In the genomic region with DNA sequence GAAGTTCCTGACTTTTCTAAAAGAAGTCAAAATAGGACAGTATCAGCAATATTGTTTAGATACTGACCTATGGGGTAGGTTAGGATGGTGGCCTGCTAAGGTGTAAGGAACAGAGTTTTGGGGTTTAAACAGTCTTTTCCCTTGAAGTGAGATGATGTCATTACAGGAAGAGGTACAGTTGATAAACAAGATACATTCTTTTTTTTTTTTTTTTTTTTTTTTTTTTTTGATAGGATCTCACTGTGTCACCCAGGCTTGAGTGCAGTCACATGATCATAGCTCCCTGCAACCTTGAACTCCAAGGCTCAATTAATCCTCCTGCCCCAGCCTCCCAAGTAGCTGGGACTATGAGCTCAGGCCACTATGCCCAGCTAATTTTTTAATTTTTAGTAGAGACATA, we compare ENCODE assay signal across 17 cellular contexts. TPM values are rescaled to one million over a fixed set of nuclear protein-coding genes. Genes with fewer than 3 reads are reported as not detected.
DNase-seq lines count a peak whose midpoint lies in the region; ATAC-seq and TF ChIP-seq lines count a peak whose summit lies in the region.
"Had no signal": no experiment of that assay in that cellular context is flagged by ENCODE, and none has a peak within 500 bp of the region (broad histone marks: within the 10 kb centered on the region; RNA-seq: fewer than 3 reads in every experiment).

No MANE protein-coding gene starts in this region.

- H3K27me3 Mint-ChIP-seq in activated CD8-positive, alpha-beta T cell treated with anti-CD3 and anti-CD28 coated beads, Interleukin-2, amount 10 ng/mL, durations not matched to agents 7 days and 5 days (ENCODE audit: low read depth), result no peaks in the 10 kb centered on the region
- no peaks in the 10 kb centered on the region for H3K27me3 Mint-ChIP-seq in activated CD8-positive, alpha-beta T cell treated with anti-CD3 and anti-CD28 coated beads for 36 hours
- H3K27me3 Mint-ChIP-seq in CD4-positive, alpha-beta T cell, result no peaks in the 10 kb centered on the region
- H3K27me3 Mint-ChIP-seq in GM23338 (ENCODE audit: insufficient read depth, low read depth, poor library complexity), result no peaks in the 10 kb centered on the region
- no peaks in the 10 kb centered on the region for H3K27me3 Mint-ChIP-seq in effector memory CD8-positive, alpha-beta T cell

- H3K27ac ChIP-seq in CD4-positive, alpha-beta T cell (ENCODE audit: low read depth, low read length), result no peak overlapping the region
- 0 out of 2 replicates have a peak overlapping the region, but pooled peaks have one; percentile 27 for H3K27ac ChIP-seq in GM23338 (ENCODE audit: low read depth)
- H3K27ac ChIP-seq: C4-2B had no signal

- no peak overlapping the region for H3K4me3 ChIP-seq in GM23338

- H3K9me3 ChIP-seq in CD4-positive, alpha-beta T cell (ENCODE audit: control insufficient read depth, low read length), result no peaks in the 10 kb centered on the region

- H4K20me1 ChIP-seq in GM23338 (replicated peaks; ENCODE audit: insufficient read depth), result no peaks in the 10 kb centered on the region; the same call in 1 of the 2 replicates

- no peak for TF ChIP-seq CTCF in activated CD8-positive, alpha-beta T cell treated with anti-CD3 and anti-CD28 coated beads for 36 hours (IDR thresholded peaks at IDR 0.05)
- TF ChIP-seq CTCF in CD4-positive, alpha-beta T cell (IDR thresholded peaks at IDR 0.05), result no peak
- TF ChIP-seq CTCF in GM23338 (conservative IDR thresholded peaks at IDR 0.05; ENCODE audit: low read depth in 2 of 2), result no peak

- no peaks in the 10 kb centered on the region for H3F3A ChIP-seq in GM23338 (replicated peaks; ENCODE audit: low read depth)

- H3K27me3 ChIP-seq in CD4-positive, alpha-beta T cell (ENCODE audit: control insufficient read depth, insufficient read depth, low read length), result no peaks in the 10 kb centered on the region
- no peaks in the 10 kb centered on the region for H3K27me3 ChIP-seq in GM23338 (ENCODE audit: insufficient read depth)

- intact Hi-C loops in activated CD8-positive, alpha-beta T cell treated with anti-CD3 and anti-CD28 coated beads for 36 hours (cut with micrococcal nuclease), result loop anchor here (5.0 kb wide), 1 partner anchor 78 kb away; no protein-coding TSS in a partner anchor
- intact Hi-C loops in CD4-positive, alpha-beta T cell (cut with DNase I, micrococcal nuclease), result loop anchor here (2.0 to 10.0 kb wide), 3 partner anchors 50 to 74 kb away; no protein-coding TSS in a partner anchor

- no peaks in the 10 kb centered on the region for H3K4me1 ChIP-seq in GM23338 (ENCODE audit: insufficient read depth)

- no peak overlapping the region for H3K4me2 ChIP-seq in GM23338

- no peaks in the 10 kb centered on the region for H3K9me2 ChIP-seq in GM23338 (ENCODE audit: insufficient read depth)

- H3K4me1 Mint-ChIP-seq in activated CD8-positive, alpha-beta T cell treated with anti-CD3 and anti-CD28 coated beads, Interleukin-2, amount 10 ng/mL, durations not matched to agents 7 days and 5 days (ENCODE audit: low read depth), result peaks cover 8% of the 10 kb centered on the region
- peaks cover 4% of the 10 kb centered on the region for H3K4me1 Mint-ChIP-seq in activated CD8-positive, alpha-beta T cell treated with anti-CD3 and anti-CD28 coated beads for 36 hours (ENCODE audit: low read depth)
- H3K4me1 Mint-ChIP-seq in CD4-positive, alpha-beta T cell (ENCODE audit: low read depth), result peaks cover 15% of the 10 kb centered on the region
- H3K4me1 Mint-ChIP-seq in GM23338, result no peaks in the 10 kb centered on the region
- H3K4me1 Mint-ChIP-seq in effector memory CD8-positive, alpha-beta T cell (ENCODE audit: low read depth in 2 of 2), result peaks cover 0 to 3% of the 10 kb centered on the region in 2 donors

- no peaks in the 10 kb centered on the region; the same call in 1 of the 2 replicates for H3K79me2 ChIP-seq in GM23338 (replicated peaks; ENCODE audit: insufficient read depth)

- no peaks in the 10 kb centered on the region for H3K9me3 Mint-ChIP-seq in activated CD8-positive, alpha-beta T cell treated with anti-CD3 and anti-CD28 coated beads, Interleukin-2, amount 10 ng/mL, durations not matched to agents 7 days and 5 days (ENCODE audit: insufficient read depth)
- no peaks in the 10 kb centered on the region for H3K9me3 Mint-ChIP-seq in activated CD8-positive, alpha-beta T cell treated with anti-CD3 and anti-CD28 coated beads for 36 hours
- no peaks in the 10 kb centered on the region for H3K9me3 Mint-ChIP-seq in CD4-positive, alpha-beta T cell
- no peaks in the 10 kb centered on the region for H3K9me3 Mint-ChIP-seq in GM23338
- H3K9me3 Mint-ChIP-seq in effector memory CD8-positive, alpha-beta T cell, result no peaks in the 10 kb centered on the region

- H3K4me3 Mint-ChIP-seq in activated CD8-positive, alpha-beta T cell treated with anti-CD3 and anti-CD28 coated beads, Interleukin-2, amount 10 ng/mL, durations not matched to agents 7 days and 5 days, result no peak overlapping the region
- H3K4me3 Mint-ChIP-seq in activated CD8-positive, alpha-beta T cell treated with anti-CD3 and anti-CD28 coated beads for 36 hours, result no peak overlapping the region
- H3K4me3 Mint-ChIP-seq in CD4-positive, alpha-beta T cell, result no peak overlapping the region
- no peak overlapping the region for H3K4me3 Mint-ChIP-seq in GM23338
- no peak overlapping the region for H3K4me3 Mint-ChIP-seq in effector memory CD8-positive, alpha-beta T cell

- CTCF ChIA-PET in activated CD8-positive, alpha-beta T cell treated with anti-CD3 and anti-CD28 coated beads, Interleukin-2, amount 10 ng/mL, durations not matched to agents 7 days and 5 days (lab: Charles Lee), result interaction anchor here (1.2 to 2.3 kb wide), 5 partner anchors 7 to 217 kb away, joined by 3 to 8 read pairs (median 7); no protein-coding TSS in a partner anchor
- CTCF ChIA-PET in activated CD8-positive, alpha-beta T cell treated with anti-CD3 and anti-CD28 coated beads for 36 hours (lab: Charles Lee), result interaction anchor here (0.9 to 1.3 kb wide), 3 partner anchors 21 to 53 kb away, joined by 3 to 5 read pairs (median 4); no protein-coding TSS in a partner anchor
- CTCF ChIA-PET in CD4-positive, alpha-beta T cell (lab: Charles Lee), result interaction anchor here (1.2 kb wide), 1 partner anchor 18 kb away, joined by 3 read pairs; no protein-coding TSS in a partner anchor

- ATAC-seq in activated CD8-positive, alpha-beta T cell treated with anti-CD3 and anti-CD28 coated beads, Interleukin-2, amount 10 ng/mL, durations not matched to agents 7 days and 5 days, result peak; percentile 44
- ATAC-seq in activated CD8-positive, alpha-beta T cell treated with anti-CD3 and anti-CD28 coated beads for 36 hours, result no peak
- ATAC-seq in CD4-positive, alpha-beta T cell (ENCODE audit: poor library complexity), result peak; percentile 78
- no peak for ATAC-seq in GM23338
- ATAC-seq in effector memory CD8-positive, alpha-beta T cell (replicated peaks), result peak; percentile 17

- peak overlapping the region; percentile 12 for H3K27ac Mint-ChIP-seq in activated CD8-positive, alpha-beta T cell treated with anti-CD3 and anti-CD28 coated beads, Interleukin-2, amount 10 ng/mL, durations not matched to agents 7 days and 5 days
- H3K27ac Mint-ChIP-seq in activated CD8-positive, alpha-beta T cell treated with anti-CD3 and anti-CD28 coated beads for 36 hours, result no peak overlapping the region
- peak overlapping the region; percentile 71 for H3K27ac Mint-ChIP-seq in CD4-positive, alpha-beta T cell
- H3K27ac Mint-ChIP-seq in GM23338, result no peak overlapping the region
- H3K27ac Mint-ChIP-seq in effector memory CD8-positive, alpha-beta T cell, result no peak overlapping the region

- peaks cover 16% of the 10 kb centered on the region for H3K36me3 Mint-ChIP-seq in activated CD8-positive, alpha-beta T cell treated with anti-CD3 and anti-CD28 coated beads, Interleukin-2, amount 10 ng/mL, durations not matched to agents 7 days and 5 days (ENCODE audit: low read depth)
- peaks cover 27% of the 10 kb centered on the region for H3K36me3 Mint-ChIP-seq in activated CD8-positive, alpha-beta T cell treated with anti-CD3 and anti-CD28 coated beads for 36 hours (ENCODE audit: low read depth)
- H3K36me3 Mint-ChIP-seq in CD4-positive, alpha-beta T cell (ENCODE audit: low read depth), result peaks cover 66% of the 10 kb centered on the region
- H3K36me3 Mint-ChIP-seq in GM23338 (ENCODE audit: low read depth), result peaks cover 35% of the 10 kb centered on the region; the same call in 2 of the 3 replicates
- H3K36me3 Mint-ChIP-seq in effector memory CD8-positive, alpha-beta T cell (ENCODE audit: insufficient read depth), result peaks cover 33% of the 10 kb centered on the region

- POLR2A ChIA-PET in activated CD8-positive, alpha-beta T cell treated with anti-CD3 and anti-CD28 coated beads, Interleukin-2, amount 10 ng/mL, durations not matched to agents 7 days and 5 days (lab: Charles Lee), result no interaction called here
- POLR2A ChIA-PET in activated CD8-positive, alpha-beta T cell treated with anti-CD3 and anti-CD28 coated beads for 36 hours (lab: Charles Lee), result no interaction called here
- POLR2A ChIA-PET in CD4-positive, alpha-beta T cell (lab: Charles Lee), result interaction anchor here (0.6 kb wide), 1 partner anchor 21 kb away, joined by 4 read pairs; no protein-coding TSS in a partner anchor

- peaks cover 26% of the 10 kb centered on the region; the same call in 1 of the 2 replicates for H3K36me3 ChIP-seq in GM23338 (ENCODE audit: insufficient read depth)

- H2AFZ ChIP-seq in GM23338, result no peak overlapping the region

- DNase-seq in activated CD8-positive, alpha-beta T cell treated with anti-CD3 and anti-CD28 coated beads, Interleukin-2, amount 10 ng/mL, durations not matched to agents 7 days and 5 days, result no peak
- DNase-seq in activated CD8-positive, alpha-beta T cell treated with anti-CD3 and anti-CD28 coated beads for 36 hours, result no peak
- no peak for DNase-seq in CD4-positive, alpha-beta T cell
- DNase-seq in GM23338 (ENCODE audit: low spot score) (no peak), pons (ENCODE audit: low spot score) (no peak), retina (no peak), NCI-H128 (lab: John Stamatoyannopoulos, UW; ENCODE audit: unreplicated experiment) (no peak)
- no peak for DNase-seq in effector memory CD8-positive, alpha-beta T cell
- DNase-seq: Calu3, DMS79, NCI-H1417 treated with DMSO at 0.1 percent for 48 hours, NCI-H2029 treated with DMSO at 0.1 percent for 48 hours, NCI-H2171 treated with DMSO at 0.1 percent for 48 hours, NCI-H748 treated with DMSO at 0.1 percent for 48 hours, RPMI8226, SIG-M5 had no signal

TF ChIP-seq in GM23338, 12 proteins besides CTCF, POLR2A, EP300 and RAD21:
- TF ChIP-seq STAT1 (IDR thresholded peaks at IDR 0.05; ENCODE audit: unreplicated experiment) (no peak), CREB1 (CRISPR knock-in tag; IDR thresholded peaks at IDR 0.05; ENCODE audit: low read depth) (no peak)

RNA-seq across cellular contexts. Expression of gene SLC25A36, which starts 33.3 kb away (rescaled TPM):
- 10 to 100 TPM; 39.6 to 46.0 TPM for total RNA-seq in activated CD8-positive, alpha-beta T cell treated with anti-CD3 and anti-CD28 coated beads, Interleukin-2, amount 10 ng/mL, durations not matched to agents 7 days and 5 days
- 100 to 1,000 TPM; 102 to 106 TPM for total RNA-seq in activated CD8-positive, alpha-beta T cell treated with anti-CD3 and anti-CD28 coated beads for 36 hours
- total RNA-seq in CD4-positive, alpha-beta T cell, result 100 to 1,000 TPM; 166 to 171 TPM
- total RNA-seq in GM23338 (2014; rRNA removed; shearing (Covaris generic)), result 123 and 135 TPM in 2 replicates
- 93.7 and 113 TPM in 2 replicates for polyA plus RNA-seq in GM23338 (2016; fragmentation: Nextera tagmentation; extraction: Ambion mirVana)

Comparison
In these comparisons a context has a peak if more than half of its experiments do, and no peak if none do; other contexts are left out.
1. ATAC-seq: peak in activated CD8-positive, alpha-beta T cell treated with anti-CD3 and anti-CD28 coated beads, Interleukin-2, amount 10 ng/mL, durations not matched to agents 7 days and 5 days (single experiment), CD4-positive, alpha-beta T cell (single experiment) and effector memory CD8-positive, alpha-beta T cell (single experiment); none in activated CD8-positive, alpha-beta T cell treated with anti-CD3 and anti-CD28 coated beads for 36 hours (single experiment) and GM23338 (single experiment).
2. H3K27ac Mint-ChIP-seq: peak in activated CD8-positive, alpha-beta T cell treated with anti-CD3 and anti-CD28 coated beads, Interleukin-2, amount 10 ng/mL, durations not matched to agents 7 days and 5 days (single experiment) and CD4-positive, alpha-beta T cell (single experiment); none in activated CD8-positive, alpha-beta T cell treated with anti-CD3 and anti-CD28 coated beads for 36 hours (single experiment), GM23338 (single experiment) and effector memory CD8-positive, alpha-beta T cell (0 of 2).